Comparison of ENCODE assay signal across 37 cellular contexts in genomic region chr3:179797192-179797591, GRCh38.
"Had no signal": no experiment of that assay in that cellular context is flagged by ENCODE, and none has a peak within 500 bp of the region (broad histone marks: within the 10 kb centered on the region; RNA-seq: fewer than 3 reads in every experiment).

No MANE protein-coding gene starts in this region.

- ATAC-seq: activated CD4-positive, CD25-positive, alpha-beta regulatory T cell treated with anti-CD3 and anti-CD28 coated beads, Interleukin-2, amount 50 U/mL, for 24 hours; activated CD8-positive, alpha-beta T cell treated with anti-CD3 and anti-CD28 coated beads for 36 hours; activated naive CD8-positive, alpha-beta T cell treated with anti-CD3 and anti-CD28 coated beads, Interleukin-2, amount 50 U/mL, for 24 hours; gastroesophageal sphincter; heart right ventricle; T-helper 17 cell had no signal

- H3K27me3 Mint-ChIP-seq: activated B cell treated with CpG ODN at 0.5 μM for 24 hours; activated CD8-positive, alpha-beta T cell treated with anti-CD3 and anti-CD28 coated beads for 36 hours; activated naive CD8-positive, alpha-beta T cell treated with anti-CD3 and anti-CD28 coated beads for 36 hours; brain; T-helper 17 cell had no signal

- H3K36me3 Mint-ChIP-seq: activated naive CD4-positive, alpha-beta T cell treated with anti-CD3 and anti-CD28 coated beads, Interleukin-2, amount 50 U/mL, for 24 hours; activated naive CD8-positive, alpha-beta T cell treated with anti-CD3 and anti-CD28 coated beads for 36 hours; brain had no signal

- DNase-seq: activated B cell treated with CpG ODN at 0.5 μM for 24 hours; activated CD4-positive, alpha-beta T cell treated with anti-CD3 and anti-CD28 coated beads for 48 hours; activated CD4-positive, alpha-beta T cell treated with anti-CD3 and anti-CD28 coated beads, Interleukin-2, amount 50 U/mL, for 1 hour; activated CD4-positive, alpha-beta T cell treated with anti-CD3 and anti-CD28 coated beads, Interleukin-2, amount 50 U/mL, for 48 hours; activated CD8-positive, alpha-beta memory T cell treated with anti-CD3 and anti-CD28 coated beads for 24 hours; activated CD8-positive, alpha-beta memory T cell treated with anti-CD3 and anti-CD28 coated beads, Interleukin-2, amount 50 U/mL, for 4 hours; activated CD8-positive, alpha-beta T cell treated with anti-CD3 and anti-CD28 coated beads for 36 hours; activated effector memory CD4-positive, alpha-beta T cell treated with anti-CD3 and anti-CD28 coated beads, Interleukin-2, amount 50 U/mL, for 16 hours; activated naive CD4-positive, alpha-beta T cell treated with anti-CD3 and anti-CD28 coated beads for 36 hours; activated naive CD8-positive, alpha-beta T cell treated with anti-CD3 and anti-CD28 coated beads for 36 hours; activated naive CD8-positive, alpha-beta T cell treated with anti-CD3 and anti-CD28 coated beads, Interleukin-2, amount 50 U/mL, for 24 hours; activated T-cell treated with anti-CD3 and anti-CD28 coated beads, Interleukin-2, amount 50 U/mL, for 1 hour; activated T-cell treated with anti-CD3 and anti-CD28 coated beads, Interleukin-2, amount 50 U/mL, for 48 hours; adrenal gland; amygdala; aorta; central memory CD4-positive, alpha-beta T cell; cerebellar nuclear complex; colonic mucosa; effector CD8-positive, alpha-beta T cell; erythroblast; foreskin melanocyte; heart right ventricle; T-helper 1 cell; T-helper 17 cell; T1000; WERI-Rb-1 had no signal

- H3K36me3 ChIP-seq: adrenal gland, breast epithelium, cardiac muscle cell, colonic mucosa, esophagus muscularis mucosa, gastroesophageal sphincter, heart right ventricle, WERI-Rb-1 had no signal

- H3K27ac Mint-ChIP-seq: activated B cell treated with CpG ODN at 0.5 μM for 24 hours; activated CD8-positive, alpha-beta T cell treated with anti-CD3 and anti-CD28 coated beads for 36 hours; activated naive CD4-positive, alpha-beta T cell treated with anti-CD3 and anti-CD28 coated beads for 36 hours; activated naive CD4-positive, alpha-beta T cell treated with anti-CD3 and anti-CD28 coated beads, Interleukin-2, amount 50 U/mL, for 24 hours; activated naive CD8-positive, alpha-beta T cell treated with anti-CD3 and anti-CD28 coated beads for 36 hours; activated naive CD8-positive, alpha-beta T cell treated with anti-CD3 and anti-CD28 coated beads, Interleukin-2, amount 50 U/mL, for 24 hours; activated T-helper 1 cell treated with anti-CD3 and anti-CD28 coated beads, Interleukin-12 subunit alpha, Interleukin-12 subunit beta, Interleukin-2, Interleukin-4 antibody, amounts not matched to agents 30 ng/mL and 10 ng/mL and 1 ng/mL, durations not matched to agents 14 hours and 24 hours and 36 hours; activated T-helper 2 cell treated with anti-CD3 and anti-CD28 coated beads, Interferon-gamma antibody, Interleukin-2, Interleukin-4, amounts not matched to agents 10 μg/mL and 5 μg/mL and 100 μg/mL, durations not matched to agents 14 hours and 24 hours and 36 hours; brain; T-helper 17 cell; T-helper 2 cell treated with Interferon-gamma antibody and Interleukin-4, amounts not matched to agents 5 μg/mL and 100 μg/mL, for 36 hours had no signal

- H3K4me3 ChIP-seq: adrenal gland, breast epithelium, cardiac muscle cell, colonic mucosa, esophagus muscularis mucosa, gastroesophageal sphincter, heart right ventricle had no signal

- H3K9me3 Mint-ChIP-seq: activated B cell treated with CpG ODN at 0.5 μM for 24 hours; activated CD8-positive, alpha-beta T cell treated with anti-CD3 and anti-CD28 coated beads for 36 hours; activated naive CD4-positive, alpha-beta T cell treated with anti-CD3 and anti-CD28 coated beads for 36 hours; activated naive CD4-positive, alpha-beta T cell treated with anti-CD3 and anti-CD28 coated beads, Interleukin-2, amount 50 U/mL, for 24 hours; activated naive CD8-positive, alpha-beta T cell treated with anti-CD3 and anti-CD28 coated beads for 36 hours; activated naive CD8-positive, alpha-beta T cell treated with anti-CD3 and anti-CD28 coated beads, Interleukin-2, amount 50 U/mL, for 24 hours; activated T-helper 1 cell treated with anti-CD3 and anti-CD28 coated beads, Interleukin-12 subunit alpha, Interleukin-12 subunit beta, Interleukin-2, Interleukin-4 antibody, amounts not matched to agents 30 ng/mL and 10 ng/mL and 1 ng/mL, durations not matched to agents 14 hours and 24 hours and 36 hours; activated T-helper 2 cell treated with anti-CD3 and anti-CD28 coated beads, Interferon-gamma antibody, Interleukin-2, Interleukin-4, amounts not matched to agents 10 μg/mL and 5 μg/mL and 100 μg/mL, durations not matched to agents 14 hours and 24 hours and 36 hours; brain; T-helper 2 cell treated with Interferon-gamma antibody and Interleukin-4, amounts not matched to agents 5 μg/mL and 100 μg/mL, for 36 hours had no signal

- H3K4me1 Mint-ChIP-seq: activated B cell treated with CpG ODN at 0.5 μM for 24 hours, T-helper 17 cell had no signal

- H3K9me3 ChIP-seq: adrenal gland, breast epithelium, colonic mucosa, esophagus muscularis mucosa, gastroesophageal sphincter, heart right ventricle had no signal

- H3K4me3 Mint-ChIP-seq: activated B cell treated with CpG ODN at 0.5 μM for 24 hours; activated CD8-positive, alpha-beta T cell treated with anti-CD3 and anti-CD28 coated beads for 36 hours; activated naive CD4-positive, alpha-beta T cell treated with anti-CD3 and anti-CD28 coated beads for 36 hours; activated naive CD4-positive, alpha-beta T cell treated with anti-CD3 and anti-CD28 coated beads, Interleukin-2, amount 50 U/mL, for 24 hours; activated naive CD8-positive, alpha-beta T cell treated with anti-CD3 and anti-CD28 coated beads for 36 hours; activated naive CD8-positive, alpha-beta T cell treated with anti-CD3 and anti-CD28 coated beads, Interleukin-2, amount 50 U/mL, for 24 hours; activated T-helper 1 cell treated with anti-CD3 and anti-CD28 coated beads, Interleukin-12 subunit alpha, Interleukin-12 subunit beta, Interleukin-2, Interleukin-4 antibody, amounts not matched to agents 30 ng/mL and 10 ng/mL and 1 ng/mL, durations not matched to agents 14 hours and 24 hours and 36 hours; brain; T-helper 17 cell; T-helper 2 cell treated with Interferon-gamma antibody and Interleukin-4, amounts not matched to agents 5 μg/mL and 100 μg/mL, for 36 hours had no signal

- H3K4me1 ChIP-seq: adrenal gland, breast epithelium, colonic mucosa, esophagus muscularis mucosa, gastroesophageal sphincter had no signal

- H3K27me3 ChIP-seq: adrenal gland, breast epithelium, cardiac muscle cell, colonic mucosa, esophagus muscularis mucosa, gastroesophageal sphincter, heart right ventricle had no signal

- H3K27ac ChIP-seq: adrenal gland, breast epithelium, cardiac muscle cell, colonic mucosa, esophagus muscularis mucosa, gastroesophageal sphincter, heart right ventricle, WERI-Rb-1 had no signal
